8 cellular contexts compared by ENCODE assay signal in the genomic region with DNA sequence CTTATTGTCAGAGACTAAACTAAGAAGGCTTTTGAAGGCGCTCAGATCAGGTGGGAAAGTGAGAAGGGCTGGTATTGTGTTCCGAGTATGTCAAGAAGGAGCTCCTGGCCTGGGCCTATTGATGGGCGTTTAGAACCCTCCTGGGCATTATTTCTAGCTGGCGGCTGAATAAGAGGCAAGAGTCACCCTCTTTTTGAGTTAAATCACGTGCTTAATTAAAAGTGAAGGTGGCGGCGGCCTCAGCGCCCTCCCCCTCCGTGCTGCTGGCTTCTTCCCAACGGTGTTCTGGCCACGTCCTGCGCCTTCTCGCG. TPM values are rescaled to one million over a fixed set of nuclear protein-coding genes. Genes with fewer than 3 reads are reported as not detected.
DNase-seq lines count a peak whose midpoint lies in the region; ATAC-seq and TF ChIP-seq lines count a peak whose summit lies in the region.

No MANE protein-coding gene starts in this region.

- H3K4me1 ChIP-seq in prostate gland (replicated peaks), result no peaks in the 10 kb centered on the region

- 10% methylated on average over 14 of the region's 14 CpGs for WGBS in prostate gland

- H3K27ac ChIP-seq in prostate gland, result peak overlapping the region; percentile 75 to 77

- DNase-seq in NCI-H774 (lab: John Stamatoyannopoulos, UW) (peak; percentile 81), epithelial cell of proximal tubule (ENCODE audit: low read depth) (no peak), prostate gland (ENCODE audit: low spot score) (no peak), NCI-H1930 (lab: John Stamatoyannopoulos, UW) (no peak), AG08395 (ENCODE audit: low spot score) (no peak)

- H3K36me3 ChIP-seq in prostate gland, result no peaks in the 10 kb centered on the region

- no peaks in the 10 kb centered on the region for H3K27me3 ChIP-seq in prostate gland (replicated peaks; ENCODE audit: insufficient read depth)

- intact Hi-C loops in prostate gland (cut with DNase I), result no loop called here

- TF ChIP-seq CTCF in epithelial cell of proximal tubule (conservative IDR thresholded peaks at IDR 0.05; ENCODE audit: low read depth, low read length), result no peak
- TF ChIP-seq CTCF in prostate gland (IDR thresholded peaks at IDR 0.05), result no peak

- ATAC-seq in GM18498 (IDR thresholded peaks at IDR 0.05; ENCODE audit: unreplicated experiment) (peak; percentile 8), HG03135 (IDR thresholded peaks at IDR 0.05; ENCODE audit: unreplicated experiment) (no peak), HG03175 (IDR thresholded peaks at IDR 0.05; ENCODE audit: unreplicated experiment) (no peak)

- TF ChIP-seq POLR2A in prostate gland (IDR thresholded peaks at IDR 0.05), result no peak

- no peaks in the 10 kb centered on the region for H3K9me3 ChIP-seq in prostate gland

- H3K4me3 ChIP-seq in epithelial cell of proximal tubule (ENCODE audit: low read depth, low read length) (peak overlapping the region; percentile 52), prostate gland (peak overlapping the region; percentile 48 to 51)

RNA-seq across cellular contexts. Expression of a gene that starts 21.0 kb away (rescaled TPM):
- 47.7 and 63.9 TPM in 2 replicates for total RNA-seq in epithelial cell of proximal tubule
- total RNA-seq in prostate gland, result 10 to 100 TPM; 77.7 to 98.7 TPM

RNA-seq across cellular contexts. Expression of a gene that starts 44.3 kb away (rescaled TPM):
- 1.6 and 3.8 TPM in 2 replicates for total RNA-seq in epithelial cell of proximal tubule
- total RNA-seq in prostate gland, result 10 to 100 TPM; 17.2 to 19.2 TPM
